Comparison of ENCODE assay signal across 6 cellular contexts in genomic region chr2:130543785-130544528, GRCh38. TPM values are rescaled to one million over a fixed set of nuclear protein-coding genes. Genes with fewer than 3 reads are reported as not detected.
"Had no signal": no experiment of that assay in that cellular context is flagged by ENCODE, and none has a peak within 500 bp of the region (broad histone marks: within the 10 kb centered on the region; RNA-seq: fewer than 3 reads in every experiment).

No MANE protein-coding gene starts in this region.

RNA-seq across cellular contexts. Expression of gene CFC1B, which starts 22.9 kb away (rescaled TPM):
- total RNA-seq: activated CD4-positive, alpha-beta memory T cell treated with anti-CD3 and anti-CD28 coated beads, Interleukin-2, amount 10 ng/mL, durations not matched to agents 7 days and 5 days; activated CD4-positive, alpha-beta T cell treated with anti-CD3 and anti-CD28 coated beads for 36 hours; ascending aorta; body of pancreas; SJSA1; T-helper 1 cell treated with Interleukin-12 subunit alpha and Interleukin-12 subunit beta and Interleukin-4 antibody, amounts not matched to agents 30 ng/mL and 1 ng/mL, for 36 hours had no signal

RNA-seq across cellular contexts. Expression of gene POTEI, which starts 34.8 kb away (rescaled TPM):
- total RNA-seq: activated CD4-positive, alpha-beta memory T cell treated with anti-CD3 and anti-CD28 coated beads, Interleukin-2, amount 10 ng/mL, durations not matched to agents 7 days and 5 days; activated CD4-positive, alpha-beta T cell treated with anti-CD3 and anti-CD28 coated beads for 36 hours; ascending aorta; SJSA1; T-helper 1 cell treated with Interleukin-12 subunit alpha and Interleukin-12 subunit beta and Interleukin-4 antibody, amounts not matched to agents 30 ng/mL and 1 ng/mL, for 36 hours had no signal

RNA-seq across cellular contexts. Expression of gene CFC1, which starts 55.4 kb away (rescaled TPM):
- total RNA-seq: activated CD4-positive, alpha-beta memory T cell treated with anti-CD3 and anti-CD28 coated beads, Interleukin-2, amount 10 ng/mL, durations not matched to agents 7 days and 5 days; activated CD4-positive, alpha-beta T cell treated with anti-CD3 and anti-CD28 coated beads for 36 hours; ascending aorta; SJSA1; T-helper 1 cell treated with Interleukin-12 subunit alpha and Interleukin-12 subunit beta and Interleukin-4 antibody, amounts not matched to agents 30 ng/mL and 1 ng/mL, for 36 hours had no signal
